Comparison of ENCODE assay signal across 24 cellular contexts in the genomic region with DNA sequence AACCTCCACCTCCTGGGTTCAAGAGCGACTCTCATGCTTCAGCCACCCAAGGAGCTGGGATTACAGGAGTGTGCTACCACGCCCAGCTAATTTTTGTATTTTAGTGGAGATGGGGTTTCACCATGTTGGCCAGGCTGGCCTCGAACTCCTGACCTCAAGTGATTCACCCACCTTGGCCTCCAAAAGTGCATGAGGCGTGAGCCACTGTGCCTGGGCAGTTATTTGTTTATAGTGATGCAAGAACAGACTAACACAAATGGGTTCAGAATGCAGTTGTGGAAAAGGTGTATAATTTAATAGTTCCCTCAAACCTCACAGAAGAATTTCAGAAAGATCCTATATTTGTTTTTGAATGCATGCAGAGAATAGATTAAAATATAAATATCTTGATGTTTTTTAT.
"Had no signal": no experiment of that assay in that cellular context is flagged by ENCODE, and none has a peak within 500 bp of the region (broad histone marks: within the 10 kb centered on the region; RNA-seq: fewer than 3 reads in every experiment).

No MANE protein-coding gene starts in this region.

- H3K4me3 Mint-ChIP-seq: activated naive CD4-positive, alpha-beta T cell treated with anti-CD3 and anti-CD28 coated beads, Interleukin-2, amount 50 U/mL, for 24 hours; central memory CD8-positive, alpha-beta T cell; effector memory CD8-positive, alpha-beta T cell; naive thymus-derived CD4-positive, alpha-beta T cell; stimulated activated naive CD8-positive, alpha-beta T cell treated with anti-CD3 and anti-CD28 coated beads, Interleukin-15, Interleukin-2, amounts not matched to agents 100 ng/mL and 50 ng/mL, for 24 hours; T-cell; T-helper 2 cell treated with Interferon-gamma antibody and Interleukin-4, amounts not matched to agents 5 μg/mL and 100 μg/mL, for 36 hours had no signal

- H3K9me3 Mint-ChIP-seq: activated naive CD4-positive, alpha-beta T cell treated with anti-CD3 and anti-CD28 coated beads, Interleukin-2, amount 50 U/mL, for 24 hours; central memory CD8-positive, alpha-beta T cell; effector memory CD8-positive, alpha-beta T cell had no signal

- DNase-seq: activated CD4-positive, alpha-beta T cell treated with anti-CD3 and anti-CD28 coated beads for 1 hour; activated CD4-positive, alpha-beta T cell treated with anti-CD3 and anti-CD28 coated beads, Interleukin-2, amount 50 U/mL, for 1 hour; activated gamma-delta T cell treated with Interleukin-2 at 50 U/mL for 16 hours; activated T-cell treated with anti-CD3 and anti-CD28 coated beads, Interleukin-2, amount 50 U/mL, for 1 hour; colonic mucosa; dorsolateral prefrontal cortex; effector memory CD8-positive, alpha-beta T cell; esophagus squamous epithelium; foreskin keratinocyte; kidney glomerular epithelial cell; left lung; naive thymus-derived CD4-positive, alpha-beta T cell; stimulated activated CD4-positive, alpha-beta T cell treated with anti-CD3 and anti-CD28 coated beads, Interleukin-12 subunit alpha, Interleukin-12 subunit beta, amount 100 ng/mL, for 4 hours; stimulated activated CD4-positive, alpha-beta T cell treated with anti-CD3 and anti-CD28 coated beads, Interleukin-4, amount 100 ng/mL, for 4 hours; T-cell; thyroid gland; upper lobe of right lung; WERI-Rb-1 had no signal

- H3K4me3 ChIP-seq: breast epithelium, colonic mucosa, dorsolateral prefrontal cortex, esophagus squamous epithelium, left lung, lung, thyroid gland, upper lobe of right lung had no signal

- H3K27ac Mint-ChIP-seq: activated naive CD4-positive, alpha-beta T cell treated with anti-CD3 and anti-CD28 coated beads, Interleukin-2, amount 50 U/mL, for 24 hours; effector memory CD8-positive, alpha-beta T cell; naive thymus-derived CD4-positive, alpha-beta T cell; stimulated activated naive CD8-positive, alpha-beta T cell treated with anti-CD3 and anti-CD28 coated beads, Interleukin-15, Interleukin-2, amounts not matched to agents 100 ng/mL and 50 ng/mL, for 24 hours; T-cell; T-helper 2 cell treated with Interferon-gamma antibody and Interleukin-4, amounts not matched to agents 5 μg/mL and 100 μg/mL, for 36 hours had no signal

- ATAC-seq: effector memory CD8-positive, alpha-beta T cell; foreskin keratinocyte; left lung; naive thymus-derived CD4-positive, alpha-beta T cell; T-cell; upper lobe of right lung had no signal
